In the genomic region with DNA sequence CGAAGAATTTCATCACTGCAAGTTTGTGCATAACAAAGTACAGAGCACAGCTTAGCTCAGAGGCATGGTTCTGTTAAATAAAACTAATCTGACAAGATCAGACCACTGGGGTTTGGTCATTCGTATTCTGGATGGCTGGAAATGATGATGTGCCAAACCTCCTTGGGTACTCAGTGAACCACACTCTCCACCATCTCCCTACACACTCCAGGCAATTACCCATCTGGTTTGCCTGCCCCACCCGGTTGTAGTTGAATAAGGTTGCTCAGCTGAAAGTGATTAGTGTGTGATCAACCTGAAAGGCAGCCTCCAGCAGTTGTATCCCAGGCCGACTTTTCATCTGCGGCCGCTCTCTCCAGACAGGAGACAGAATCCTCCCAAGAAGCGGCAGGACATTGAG, we compare ENCODE assay signal across 20 cellular contexts.
DNase-seq lines count a peak whose midpoint lies in the region; TF ChIP-seq lines count a peak whose summit lies in the region.
"Had no signal": no experiment of that assay in that cellular context is flagged by ENCODE, and none has a peak within 500 bp of the region (broad histone marks: within the 10 kb centered on the region; RNA-seq: fewer than 3 reads in every experiment).

No MANE protein-coding gene starts in this region.

- H3K4me1 ChIP-seq in mesenchymal stem cell (ENCODE audit: control insufficient read depth, insufficient read depth, low read depth, low read length), result no peaks in the 10 kb centered on the region
- H3K4me1 ChIP-seq: left lung, prostate gland had no signal

- no peaks in the 10 kb centered on the region for H3K27me3 ChIP-seq in mesenchymal stem cell (ENCODE audit: control insufficient read depth in 1 of 2, insufficient read depth in 1 of 2, low read length in 2 of 2)
- H3K27me3 ChIP-seq: esophagus muscularis mucosa, left lung had no signal

- no peaks in the 10 kb centered on the region for H3K79me1 ChIP-seq in mesenchymal stem cell (replicated peaks; ENCODE audit: low read length, poor library complexity, severe bottlenecking)

- no peak overlapping the region for H2AK5ac ChIP-seq in mesenchymal stem cell (ENCODE audit: low read length, severe bottlenecking)

- H3K4me3 ChIP-seq in AG09309 (ENCODE audit: control insufficient read depth, low read depth, low read length), result no peak overlapping the region
- no peak overlapping the region for H3K4me3 ChIP-seq in mesenchymal stem cell (ENCODE audit: insufficient read depth in 1 of 2, low read depth in 1 of 2, low read length in 2 of 2)
- H3K4me3 ChIP-seq: esophagus muscularis mucosa, left lung, prostate gland had no signal

- H3K9ac ChIP-seq in mesenchymal stem cell (ENCODE audit: low read length), result no peak overlapping the region

- no peak overlapping the region for H3K27ac ChIP-seq in mesenchymal stem cell (ENCODE audit: low read length, poor library complexity, severe bottlenecking)
- H3K27ac ChIP-seq: esophagus muscularis mucosa, left lung, prostate gland, VCaP had no signal

- H4K91ac ChIP-seq in mesenchymal stem cell (ENCODE audit: low read length), result no peak overlapping the region

- H2AFZ ChIP-seq in mesenchymal stem cell (ENCODE audit: low read depth, low read length), result no peak overlapping the region

- no peak for TF ChIP-seq POLR2A in erythroblast (IDR thresholded peaks at IDR 0.05; ENCODE audit: low read length)

- DNase-seq in AG09309 (ENCODE audit: low read depth), result peak; percentile 56
- DNase-seq in NCI-H2171 treated with DMSO at 0.1 percent for 48 hours (lab: John Stamatoyannopoulos, UW), result peak; percentile 61
- DNase-seq in astrocyte of the hippocampus (ENCODE audit: low read depth, low spot score), result peak; percentile 61
- peak; percentile 11 for DNase-seq in mesenchymal stem cell
- DNase-seq in erythroblast (lab: John Stamatoyannopoulos, UW), result no peak
- DNase-seq in DMS53 (lab: John Stamatoyannopoulos, UW), result no peak
- no peak for DNase-seq in SKM-1 (lab: John Stamatoyannopoulos, UW; ENCODE audit: unreplicated experiment)
- DNase-seq in inferior parietal cortex (ENCODE audit: extremely low spot score), result no peak
- DNase-seq: activated CD4-positive, alpha-beta T cell treated with anti-CD3 and anti-CD28 coated beads, Interleukin-2, amount 50 U/mL, for 48 hours; activated naive CD4-positive, alpha-beta T cell treated with Interleukin-2 at 50 U/mL for 16 hours; anterior cingulate cortex; GDM1; left lung; midbrain; NCI-H1436 treated with DMSO at 0.1 percent for 48 hours; NCI-H82; T-helper 2 cell had no signal

- no peak for TF ChIP-seq CTCF in AG09309 (IDR thresholded peaks at IDR 0.05; ENCODE audit: control insufficient read depth, insufficient read depth, low read depth, low read length, missing control alignments)

- H3K9me3 ChIP-seq in mesenchymal stem cell (ENCODE audit: control insufficient read depth, low read length), result peaks cover 10% of the 10 kb centered on the region
- H3K9me3 ChIP-seq: esophagus muscularis mucosa, prostate gland had no signal

- H3K36me3 ChIP-seq in mesenchymal stem cell (ENCODE audit: control insufficient read depth in 1 of 2, insufficient read depth in 2 of 2, low read depth in 1 of 2, low read length in 2 of 2), result no peaks in the 10 kb centered on the region
- H3K36me3 ChIP-seq: esophagus muscularis mucosa, left lung, prostate gland had no signal

- H3K4me2 ChIP-seq in mesenchymal stem cell (ENCODE audit: low read length, poor library complexity, severe bottlenecking), result no peak overlapping the region

- no peak overlapping the region for H3K14ac ChIP-seq in mesenchymal stem cell (ENCODE audit: low read length in 2 of 2)

- H2BK5ac ChIP-seq in mesenchymal stem cell (ENCODE audit: low read depth, low read length, poor library complexity, severe bottlenecking), result no peak overlapping the region

- peak overlapping the region; percentile 25 to 65 for H3K18ac ChIP-seq in mesenchymal stem cell (ENCODE audit: low read depth in 1 of 2, low read length in 2 of 2)

- no peak overlapping the region for H4K8ac ChIP-seq in mesenchymal stem cell (ENCODE audit: low read length)

- no peak overlapping the region for H2BK120ac ChIP-seq in mesenchymal stem cell (ENCODE audit: low read depth, low read length)

- WGBS in mesenchymal stem cell, result 91% methylated on average over 7 of the region's 7 CpGs

- no peak overlapping the region for H3K23ac ChIP-seq in mesenchymal stem cell (ENCODE audit: low read length in 2 of 2)

- no peak overlapping the region for H2BK15ac ChIP-seq in mesenchymal stem cell (ENCODE audit: low read depth, poor library complexity, severe bottlenecking)

- H3K4ac ChIP-seq in mesenchymal stem cell (ENCODE audit: low read depth in 1 of 2, low read length in 2 of 2), result no peak overlapping the region

- peak overlapping the region in 1 of 2 experiments; percentile 12 for H2BK12ac ChIP-seq in mesenchymal stem cell (ENCODE audit: low read length in 2 of 2)

Comparison
In these comparisons a context has a peak if more than half of its experiments do, and no peak if none do; other contexts are left out.
1. DNase-seq: peak in AG09309 (single experiment), NCI-H2171 treated with DMSO at 0.1 percent for 48 hours (single experiment), astrocyte of the hippocampus (single experiment) and mesenchymal stem cell (single experiment); none in erythroblast (0 of 2), DMS53 (single experiment), SKM-1 (single experiment) and inferior parietal cortex (single experiment).